In genomic region chr1:114154146-114154962, GRCh38 we compare ENCODE assay signal across 1 cellular context.
TF ChIP-seq lines count a peak whose summit lies in the region.

No MANE protein-coding gene starts in this region.

TF ChIP-seq in H1, 55 proteins besides CTCF, POLR2A, EP300 and RAD21:
- TF ChIP-seq CHD2 (IDR thresholded peaks at IDR 0.05; ENCODE audit: low read length) (no peak), SAP30 (IDR thresholded peaks at IDR 0.05; ENCODE audit: insufficient read depth, insufficient replicate concordance, low read length) (peak; percentile 8), SIX5 (IDR thresholded peaks at IDR 0.05; ENCODE audit: low read depth, low read length) (no peak), ZNF274 (IDR thresholded peaks at IDR 0.05; ENCODE audit: borderline replicate concordance, extremely low read depth, low read length) (no peak), E2F6 (IDR thresholded peaks at IDR 0.05) (no peak), BCL11A (IDR thresholded peaks at IDR 0.05; ENCODE audit: low read depth in 2 of 2, low read length in 2 of 2) (no peak), CBX5 (IDR thresholded peaks at IDR 0.05; ENCODE audit: low read depth, low read length) (no peak), SIN3A (conservative IDR thresholded peaks at IDR 0.05 in 1 of 2, IDR thresholded peaks at IDR 0.05 in 1 of 2; ENCODE audit: low read depth in 1 of 2, low read length in 2 of 2) (peak in 1 of 2 experiments; percentile 66; a peak in 2 of 4 replicates)
- TF ChIP-seq, protein P1, sequence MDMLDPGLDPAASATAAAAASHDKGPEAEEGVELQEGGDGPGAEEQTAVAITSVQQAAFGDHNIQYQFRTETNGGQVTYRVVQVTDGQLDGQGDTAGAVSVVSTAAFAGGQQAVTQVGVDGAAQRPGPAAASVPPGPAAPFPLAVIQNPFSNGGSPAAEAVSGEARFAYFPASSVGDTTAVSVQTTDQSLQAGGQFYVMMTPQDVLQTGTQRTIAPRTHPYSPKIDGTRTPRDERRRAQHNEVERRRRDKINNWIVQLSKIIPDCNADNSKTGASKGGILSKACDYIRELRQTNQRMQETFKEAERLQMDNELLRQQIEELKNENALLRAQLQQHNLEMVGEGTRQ (IDR thresholded peaks at IDR 0.05; ENCODE audit: low read length): no peak
